1 cellular context compared by ENCODE assay signal in the genomic region with DNA sequence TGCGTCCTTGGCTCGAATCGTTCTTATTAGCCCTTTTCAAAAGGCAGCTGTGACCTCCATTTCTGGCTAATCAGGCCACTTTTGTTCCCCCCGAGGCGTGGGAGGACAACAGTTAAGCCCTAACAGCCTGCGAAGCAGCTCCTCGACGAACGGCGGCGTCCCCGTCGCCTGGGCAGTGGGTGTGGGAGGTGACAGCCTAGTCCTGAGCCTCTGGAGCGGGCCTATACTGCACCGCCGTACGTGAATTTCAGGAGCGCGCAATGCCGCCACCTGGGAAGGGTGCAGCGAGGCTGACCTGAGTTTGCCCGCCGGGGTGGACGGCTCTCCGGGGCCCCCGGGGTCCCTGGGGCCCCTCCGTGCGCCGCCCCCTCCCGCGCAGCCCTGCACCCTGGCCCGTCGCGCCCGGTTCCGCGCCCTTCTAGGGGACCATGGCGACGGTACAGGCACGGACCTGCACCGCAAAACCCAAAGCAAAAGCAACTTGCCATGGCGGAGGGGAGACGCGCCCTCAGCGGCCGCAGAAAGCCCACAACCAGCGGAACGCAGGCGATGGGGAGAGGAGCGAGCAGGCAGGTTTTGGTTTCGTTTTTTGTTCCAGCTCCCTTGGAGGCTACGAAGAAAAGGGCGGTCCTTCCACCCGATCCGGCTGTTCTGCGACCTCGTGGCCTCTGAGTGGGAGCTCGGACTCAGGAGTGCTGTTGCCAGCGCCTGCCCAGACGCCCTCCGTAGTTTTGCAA.
TF ChIP-seq lines count a peak whose summit lies in the region.

RBM43 (minus strand) TSS at position 624 of the 737 bp plus-strand sequence; CDS start at position 488, 136 bp downstream.

TF ChIP-seq in HepG2, 621 proteins besides CTCF, POLR2A, EP300 and RAD21 (continued from another document and continues in another):
- TF ChIP-seq ZNF441 (CRISPR knock-in tag; IDR thresholded peaks at IDR 0.05; ENCODE audit: borderline replicate concordance) (0 out of 2 replicates have a peak, but pooled peaks have one; percentile 71), ZNF777 (CRISPR knock-in tag; IDR thresholded peaks at IDR 0.05) (peak; percentile 97), BCL3 (CRISPR knock-in tag; IDR thresholded peaks at IDR 0.05) (peak; percentile 73), CBFB (CRISPR knock-in tag; IDR thresholded peaks at IDR 0.05) (peak; percentile 64), ZNF672 (CRISPR knock-in tag; IDR thresholded peaks at IDR 0.05) (no peak), ZSCAN9 (CRISPR knock-in tag; IDR thresholded peaks at IDR 0.05; ENCODE audit: borderline replicate concordance) (peak; percentile 19; the same call in 1 of the 2 replicates), ZNF513 (CRISPR knock-in tag; conservative IDR thresholded peaks at IDR 0.05) (no peak), ZNF883 (CRISPR knock-in tag; IDR thresholded peaks at IDR 0.05; ENCODE audit: not compliant biosample characterization) (peak; percentile 85), SNAPC5 (CRISPR knock-in tag; IDR thresholded peaks at IDR 0.05; ENCODE audit: borderline replicate concordance) (peak; percentile 50; the same call in 1 of the 2 replicates), PTBP1 (IDR thresholded peaks at IDR 0.05; ENCODE audit: low read depth, low read length, poor library complexity, severe bottlenecking) (no peak), ATAD3A (CRISPR knock-in tag; IDR thresholded peaks at IDR 0.05) (no peak), ZNF142 (CRISPR knock-in tag; IDR thresholded peaks at IDR 0.05) (peak; percentile 50; the same call in 1 of the 2 replicates), KDM6A (CRISPR knock-in tag; IDR thresholded peaks at IDR 0.05; ENCODE audit: low read depth) (no peak), HES4 (CRISPR knock-in tag; IDR thresholded peaks at IDR 0.05; ENCODE audit: borderline replicate concordance) (0 out of 2 replicates have a peak, but pooled peaks have one; percentile 69), HDAC6 (IDR thresholded peaks at IDR 0.05; ENCODE audit: low read depth, low read length) (no peak), SNRNP70 (IDR thresholded peaks at IDR 0.05; ENCODE audit: low read depth, low read length) (no peak), SKI (IDR thresholded peaks at IDR 0.05; ENCODE audit: partially characterized antibody) (no peak), CBX1 (IDR thresholded peaks at IDR 0.05; ENCODE audit: low read depth) (peak; percentile 50), ZNF713 (CRISPR knock-in tag; IDR thresholded peaks at IDR 0.05) (no peak), EZH2 (conservative IDR thresholded peaks at IDR 0.05; ENCODE audit: low read depth, low read length) (0 out of 2 replicates have a peak, but pooled peaks have one; percentile 44), ZNF644 (CRISPR knock-in tag; IDR thresholded peaks at IDR 0.05; ENCODE audit: low read depth) (no peak), ZNF564 (CRISPR knock-in tag; IDR thresholded peaks at IDR 0.05) (peak; percentile 82; the same call in 1 of the 2 replicates), CBX2 (IDR thresholded peaks at IDR 0.05; ENCODE audit: low read depth, low read length) (0 out of 2 replicates have a peak, but pooled peaks have one; percentile 60), CBX2 (CRISPR knock-in tag; IDR thresholded peaks at IDR 0.05; ENCODE audit: low read depth) (peak; percentile 69; the same call in 1 of the 2 replicates), NAIF1 (CRISPR knock-in tag; IDR thresholded peaks at IDR 0.05; ENCODE audit: borderline replicate concordance) (peak; percentile 89; the same call in 1 of the 2 replicates), ZBTB3 (CRISPR knock-in tag; IDR thresholded peaks at IDR 0.05; ENCODE audit: borderline replicate concordance, low read depth) (no peak), REXO4 (CRISPR knock-in tag; IDR thresholded peaks at IDR 0.05; ENCODE audit: borderline replicate concordance) (no peak), LCORL (IDR thresholded peaks at IDR 0.05) (no peak), LCORL (CRISPR knock-in tag; IDR thresholded peaks at IDR 0.05) (peak; percentile 76), CHCHD3 (CRISPR knock-in tag; IDR thresholded peaks at IDR 0.05) (peak; percentile 83), BCL6 (CRISPR knock-in tag; IDR thresholded peaks at IDR 0.05) (peak; percentile 33; the same call in 1 of the 2 replicates)
- TF ChIP-seq, protein P1, sequence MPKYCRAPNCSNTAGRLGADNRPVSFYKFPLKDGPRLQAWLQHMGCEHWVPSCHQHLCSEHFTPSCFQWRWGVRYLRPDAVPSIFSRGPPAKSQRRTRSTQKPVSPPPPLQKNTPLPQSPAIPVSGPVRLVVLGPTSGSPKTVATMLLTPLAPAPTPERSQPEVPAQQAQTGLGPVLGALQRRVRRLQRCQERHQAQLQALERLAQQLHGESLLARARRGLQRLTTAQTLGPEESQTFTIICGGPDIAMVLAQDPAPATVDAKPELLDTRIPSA (CRISPR knock-in tag; IDR thresholded peaks at IDR 0.05; ENCODE audit: borderline replicate concordance): no peak
- TF ChIP-seq, protein P2, sequence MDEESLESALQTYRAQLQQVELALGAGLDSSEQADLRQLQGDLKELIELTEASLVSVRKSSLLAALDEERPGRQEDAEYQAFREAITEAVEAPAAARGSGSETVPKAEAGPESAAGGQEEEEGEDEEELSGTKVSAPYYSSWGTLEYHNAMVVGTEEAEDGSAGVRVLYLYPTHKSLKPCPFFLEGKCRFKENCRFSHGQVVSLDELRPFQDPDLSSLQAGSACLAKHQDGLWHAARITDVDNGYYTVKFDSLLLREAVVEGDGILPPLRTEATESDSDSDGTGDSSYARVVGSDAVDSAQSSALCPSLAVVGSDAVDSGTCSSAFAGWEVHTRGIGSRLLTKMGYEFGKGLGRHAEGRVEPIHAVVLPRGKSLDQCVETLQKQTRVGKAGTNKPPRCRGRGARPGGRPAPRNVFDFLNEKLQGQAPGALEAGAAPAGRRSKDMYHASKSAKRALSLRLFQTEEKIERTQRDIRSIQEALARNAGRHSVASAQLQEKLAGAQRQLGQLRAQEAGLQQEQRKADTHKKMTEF (CRISPR knock-in tag; IDR thresholded peaks at IDR 0.05): peak; percentile 74; the same call in 1 of the 2 replicates
- TF ChIP-seq, protein P3, sequence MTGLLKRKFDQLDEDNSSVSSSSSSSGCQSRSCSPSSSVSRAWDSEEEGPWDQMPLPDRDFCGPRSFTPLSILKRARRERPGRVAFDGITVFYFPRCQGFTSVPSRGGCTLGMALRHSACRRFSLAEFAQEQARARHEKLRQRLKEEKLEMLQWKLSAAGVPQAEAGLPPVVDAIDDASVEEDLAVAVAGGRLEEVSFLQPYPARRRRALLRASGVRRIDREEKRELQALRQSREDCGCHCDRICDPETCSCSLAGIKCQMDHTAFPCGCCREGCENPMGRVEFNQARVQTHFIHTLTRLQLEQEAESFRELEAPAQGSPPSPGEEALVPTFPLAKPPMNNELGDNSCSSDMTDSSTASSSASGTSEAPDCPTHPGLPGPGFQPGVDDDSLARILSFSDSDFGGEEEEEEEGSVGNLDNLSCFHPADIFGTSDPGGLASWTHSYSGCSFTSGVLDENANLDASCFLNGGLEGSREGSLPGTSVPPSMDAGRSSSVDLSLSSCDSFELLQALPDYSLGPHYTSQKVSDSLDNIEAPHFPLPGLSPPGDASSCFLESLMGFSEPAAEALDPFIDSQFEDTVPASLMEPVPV (CRISPR knock-in tag; IDR thresholded peaks at IDR 0.05): peak; percentile 93
- TF ChIP-seq, protein P4, sequence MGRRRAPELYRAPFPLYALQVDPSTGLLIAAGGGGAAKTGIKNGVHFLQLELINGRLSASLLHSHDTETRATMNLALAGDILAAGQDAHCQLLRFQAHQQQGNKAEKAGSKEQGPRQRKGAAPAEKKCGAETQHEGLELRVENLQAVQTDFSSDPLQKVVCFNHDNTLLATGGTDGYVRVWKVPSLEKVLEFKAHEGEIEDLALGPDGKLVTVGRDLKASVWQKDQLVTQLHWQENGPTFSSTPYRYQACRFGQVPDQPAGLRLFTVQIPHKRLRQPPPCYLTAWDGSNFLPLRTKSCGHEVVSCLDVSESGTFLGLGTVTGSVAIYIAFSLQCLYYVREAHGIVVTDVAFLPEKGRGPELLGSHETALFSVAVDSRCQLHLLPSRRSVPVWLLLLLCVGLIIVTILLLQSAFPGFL (CRISPR knock-in tag; IDR thresholded peaks at IDR 0.05): no peak
- TF ChIP-seq, protein P5, sequence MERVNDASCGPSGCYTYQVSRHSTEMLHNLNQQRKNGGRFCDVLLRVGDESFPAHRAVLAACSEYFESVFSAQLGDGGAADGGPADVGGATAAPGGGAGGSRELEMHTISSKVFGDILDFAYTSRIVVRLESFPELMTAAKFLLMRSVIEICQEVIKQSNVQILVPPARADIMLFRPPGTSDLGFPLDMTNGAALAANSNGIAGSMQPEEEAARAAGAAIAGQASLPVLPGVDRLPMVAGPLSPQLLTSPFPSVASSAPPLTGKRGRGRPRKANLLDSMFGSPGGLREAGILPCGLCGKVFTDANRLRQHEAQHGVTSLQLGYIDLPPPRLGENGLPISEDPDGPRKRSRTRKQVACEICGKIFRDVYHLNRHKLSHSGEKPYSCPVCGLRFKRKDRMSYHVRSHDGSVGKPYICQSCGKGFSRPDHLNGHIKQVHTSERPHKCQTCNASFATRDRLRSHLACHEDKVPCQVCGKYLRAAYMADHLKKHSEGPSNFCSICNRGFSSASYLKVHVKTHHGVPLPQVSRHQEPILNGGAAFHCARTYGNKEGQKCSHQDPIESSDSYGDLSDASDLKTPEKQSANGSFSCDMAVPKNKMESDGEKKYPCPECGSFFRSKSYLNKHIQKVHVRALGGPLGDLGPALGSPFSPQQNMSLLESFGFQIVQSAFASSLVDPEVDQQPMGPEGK (CRISPR knock-in tag; IDR thresholded peaks at IDR 0.05): peak; percentile 46
